In the genomic region with DNA sequence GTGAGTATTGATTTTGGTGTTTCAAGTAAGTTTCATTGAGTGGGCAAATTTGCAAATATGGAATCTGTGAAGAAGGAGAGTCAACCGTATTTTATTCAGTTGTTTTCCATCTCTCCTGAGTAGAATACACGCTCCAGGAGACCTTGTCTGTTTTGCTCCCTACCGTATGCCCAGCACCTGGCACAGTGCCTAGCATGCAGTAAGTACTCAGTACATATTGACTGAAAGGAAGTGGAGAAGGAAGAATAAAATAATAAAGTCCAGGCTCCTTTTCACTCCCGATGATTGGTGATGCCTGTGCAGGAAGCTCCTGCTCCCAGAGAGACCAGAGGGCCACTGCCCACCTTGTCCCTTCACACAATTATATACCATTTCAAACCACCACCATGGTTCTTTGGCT, we compare ENCODE assay signal across 16 cellular contexts. TPM values are rescaled to one million over a fixed set of nuclear protein-coding genes. Genes with fewer than 3 reads are reported as not detected.
DNase-seq lines count a peak whose midpoint lies in the region; ATAC-seq, FAIRE-seq and TF ChIP-seq lines count a peak whose summit lies in the region.
"Had no signal": no experiment of that assay in that cellular context is flagged by ENCODE, and none has a peak within 500 bp of the region (broad histone marks: within the 10 kb centered on the region; RNA-seq: fewer than 3 reads in every experiment).

No MANE protein-coding gene starts in this region.

- no peaks in the 10 kb centered on the region for H3K36me3 ChIP-seq in Caco-2 (ENCODE audit: control insufficient read depth, insufficient read depth, low read length)
- no peaks in the 10 kb centered on the region for H3K36me3 ChIP-seq in HepG2 (replicated peaks in 1 of 2; ENCODE audit: control insufficient read depth in 1 of 2, insufficient read depth in 2 of 2, low read length in 2 of 2)
- H3K36me3 ChIP-seq in MM.1S (replicated peaks; ENCODE audit: insufficient read depth, low read length): no peaks in the 10 kb centered on the region
- no peaks in the 10 kb centered on the region for H3K36me3 ChIP-seq in A673 (ENCODE audit: insufficient read depth, low read length, poor library complexity, severe bottlenecking)
- H3K36me3 ChIP-seq: ovary had no signal

- H3K27ac ChIP-seq in HepG2 (ENCODE audit: extremely low read length, insufficient read depth, low read length) (no peak overlapping the region), MM.1S (ENCODE audit: low read length) (no peak overlapping the region), A673 (ENCODE audit: low read depth, low read length, poor library complexity, severe bottlenecking) (no peak overlapping the region)
- H3K27ac ChIP-seq: GM23248, ovary had no signal

- FAIRE-seq in HepG2 (lab: Jason Lieb, UNC): no peak

- H3K4me1 Mint-ChIP-seq in Caco-2 (ENCODE audit: low read depth, unreplicated experiment): peaks cover 13% of the 10 kb centered on the region

- H3K4me1 ChIP-seq in Caco-2: peaks cover 16% of the 10 kb centered on the region
- H3K4me1 ChIP-seq in HepG2 (ENCODE audit: insufficient read depth, low read length): peaks cover 45% of the 10 kb centered on the region
- H3K4me1 ChIP-seq in MM.1S (ENCODE audit: low read length): peaks cover 15% of the 10 kb centered on the region
- H3K4me1 ChIP-seq in A673 (ENCODE audit: insufficient read depth, low read length, poor library complexity, severe bottlenecking): peaks cover 23% of the 10 kb centered on the region

- no peak overlapping the region for H2AFZ ChIP-seq in HepG2 (ENCODE audit: low read length)
- H2AFZ ChIP-seq in MM.1S (ENCODE audit: low read length): no peak overlapping the region

- intact Hi-C loops in Caco-2 (cut with micrococcal nuclease; ENCODE audit: unreplicated experiment): no loop called here
- intact Hi-C loops in HepG2 (cut with micrococcal nuclease; ENCODE audit: unreplicated experiment): loop anchor here (5.0 kb wide), 1 partner anchor 37 kb away; no protein-coding TSS in a partner anchor
- intact Hi-C loops in A673 (cut with micrococcal nuclease; ENCODE audit: unreplicated experiment): no loop called here

- no peak for TF ChIP-seq RAD21 in HepG2 (CRISPR knock-in tag; IDR thresholded peaks at IDR 0.05)

- peaks cover 13% of the 10 kb centered on the region for H3F3A ChIP-seq in MM.1S (ENCODE audit: insufficient read depth, low read length)

- H3K9me3 Mint-ChIP-seq in Caco-2 (ENCODE audit: unreplicated experiment): no peaks in the 10 kb centered on the region
- H3K9me3 Mint-ChIP-seq: activated T-helper 17 cell treated with anti-CD3 and anti-CD28 coated beads, Interleukin-2, amount 50 U/mL, for 72 hours; central memory CD8-positive, alpha-beta T cell; stimulated activated naive CD8-positive, alpha-beta T cell treated with anti-CD3 and anti-CD28 coated beads, Interleukin-15, Interleukin-2, amounts not matched to agents 100 ng/mL and 50 ng/mL, for 24 hours had no signal

- H3K9me2 ChIP-seq in MM.1S (replicated peaks; ENCODE audit: insufficient read depth, low read length): no peaks in the 10 kb centered on the region

- in situ Hi-C loops in HepG2 (cut with HindIII; ENCODE audit: extremely low pct_ligation_motif_present, low pct_unique_long_range_greater_than_20kb): no loop called here

- TF ChIP-seq CTCF in Caco-2 (IDR thresholded peaks at IDR 0.05; ENCODE audit: insufficient read depth in 1 of 2, low read depth in 1 of 2, low read length in 1 of 2, severe bottlenecking in 1 of 2, unreplicated experiment in 1 of 2) (no peak), HepG2 (CRISPR knock-in tag; IDR thresholded peaks at IDR 0.05) (no peak), MM.1S (IDR thresholded peaks at IDR 0.05; ENCODE audit: low read length) (no peak), A673 (conservative IDR thresholded peaks at IDR 0.05; ENCODE audit: low read depth, low read length) (no peak)

- no peaks in the 10 kb centered on the region for H3K36me3 Mint-ChIP-seq in Caco-2 (ENCODE audit: insufficient read depth, unreplicated experiment)

- no peak for TF ChIP-seq POLR2A in HepG2 (IDR thresholded peaks at IDR 0.05; ENCODE audit: insufficient read depth in 1 of 2, low read depth in 2 of 2, low read length in 2 of 2)

- POLR2A ChIA-PET in Caco-2 (lab: Charles Lee) (no interaction called here), HepG2 (lab: Yijun Ruan, JAX) (no interaction called here), A673 (lab: Charles Lee; ENCODE audit: low non-redundant PET) (no interaction called here)

- no peaks in the 10 kb centered on the region for H3K79me2 ChIP-seq in HepG2 (ENCODE audit: insufficient read depth, low read length)
- no peaks in the 10 kb centered on the region for H3K79me2 ChIP-seq in MM.1S (ENCODE audit: low read length)

- WGBS in HepG2 (ENCODE audit: low lambda C conversion rate): 23% methylated on average over 4 of the region's 4 CpGs

- peak overlapping the region; percentile 59 for H3K4me2 ChIP-seq in HepG2 (ENCODE audit: low read depth, low read length)
- H3K4me2 ChIP-seq in MM.1S (ENCODE audit: low read depth, low read length): no peak overlapping the region

- TF ChIP-seq EP300 in HepG2 (IDR thresholded peaks at IDR 0.05; ENCODE audit: low read depth in 2 of 2, low read length in 2 of 2) (no peak), HepG2 (CRISPR knock-in tag; IDR thresholded peaks at IDR 0.05; ENCODE audit: borderline replicate concordance) (no peak)

- DNase-seq in Caco-2: no peak
- peak; percentile 21 for DNase-seq in NCI-H1417 treated with DMSO at 0.1 percent for 48 hours (lab: John Stamatoyannopoulos, UW)
- DNase-seq in RPMI7951 (ENCODE audit: low read depth): peak; percentile 35
- no peak for DNase-seq in HepG2 (ENCODE audit: low spot score)
- no peak for DNase-seq in activated CD8-positive, alpha-beta memory T cell treated with anti-CD3 and anti-CD28 coated beads for 24 hours
- DNase-seq in MM.1S: no peak
- DNase-seq in A673 (ENCODE audit: low spot score): no peak
- DNase-seq: AML-193, foreskin fibroblast, Karpas-422, ovary had no signal

- H3K9ac ChIP-seq in HepG2 (ENCODE audit: insufficient read depth, low read depth, low read length) (no peak overlapping the region), MM.1S (ENCODE audit: low read length) (no peak overlapping the region)
- H3K9ac ChIP-seq: GM23248 had no signal

- CTCF ChIA-PET in Caco-2 (lab: Charles Lee): interaction anchor here (1.0 kb wide), 1 partner anchor 50 kb away, joined by 4 read pairs; no protein-coding TSS in a partner anchor
- CTCF ChIA-PET in HepG2 (lab: Yijun Ruan, JAX; ENCODE audit: low intra/inter-chr PET ratio, low total read pairs): no interaction called here
- CTCF ChIA-PET in A673 (lab: Charles Lee): no interaction called here

- H3K4me3 ChIP-seq in Caco-2 (ENCODE audit: low read depth, low read length) (no peak overlapping the region), HepG2 (replicated peaks in 1 of 3; ENCODE audit: insufficient read depth in 1 of 3, low read depth in 2 of 3, low read length in 3 of 3) (no peak overlapping the region), MM.1S (ENCODE audit: low read length) (no peak overlapping the region), A673 (ENCODE audit: low read depth, low read length, poor library complexity, severe bottlenecking) (no peak overlapping the region)
- H3K4me3 ChIP-seq: GM23248, ovary had no signal

- H3K27me3 ChIP-seq in Caco-2 (replicated peaks; ENCODE audit: control insufficient read depth, insufficient read depth, low read length) (no peaks in the 10 kb centered on the region), HepG2 (ENCODE audit: control insufficient read depth in 1 of 2, insufficient read depth in 2 of 2, low read length in 2 of 2) (peaks cover 0 to 46% of the 10 kb centered on the region in 2 experiments; a peak in 4 of 5 replicates), MM.1S (replicated peaks; ENCODE audit: insufficient read depth, low read length) (peaks cover 56% of the 10 kb centered on the region), A673 (replicated peaks; ENCODE audit: insufficient read depth, low read depth, low read length, poor library complexity) (no peaks in the 10 kb centered on the region)
- H3K27me3 ChIP-seq: ovary had no signal

- H3K27me3 Mint-ChIP-seq in Caco-2 (ENCODE audit: insufficient read depth, unreplicated experiment): no peaks in the 10 kb centered on the region
- H3K27me3 Mint-ChIP-seq: central memory CD8-positive, alpha-beta T cell; stimulated activated naive CD8-positive, alpha-beta T cell treated with anti-CD3 and anti-CD28 coated beads, Interleukin-15, Interleukin-2, amounts not matched to agents 100 ng/mL and 50 ng/mL, for 24 hours had no signal

- no peaks in the 10 kb centered on the region for H3K9me3 ChIP-seq in Caco-2
- no peaks in the 10 kb centered on the region for H3K9me3 ChIP-seq in HepG2 (ENCODE audit: low read length)
- H3K9me3 ChIP-seq in MM.1S (replicated peaks; ENCODE audit: insufficient read depth, low read length): no peaks in the 10 kb centered on the region
- no peaks in the 10 kb centered on the region for H3K9me3 ChIP-seq in A673 (ENCODE audit: low read depth, low read length, poor library complexity, severe bottlenecking)
- H3K9me3 ChIP-seq: ovary had no signal

- BruUV-seq in Caco-2 (replicated peaks; lab: Mats Ljungman, UMichigan) (no TSS peak), HepG2 (replicated peaks; lab: Mats Ljungman, UMichigan) (no TSS peak), A673 (replicated peaks; lab: Mats Ljungman, UMichigan) (no TSS peak)

- H4K20me1 ChIP-seq in HepG2 (ENCODE audit: insufficient read depth, low read length) (no peaks in the 10 kb centered on the region), MM.1S (ENCODE audit: insufficient read depth, low read length) (peaks cover 3% of the 10 kb centered on the region; the same call in 1 of the 2 replicates)

- peak overlapping the region; percentile 53 for H3K27ac Mint-ChIP-seq in Caco-2 (ENCODE audit: unreplicated experiment)
- H3K27ac Mint-ChIP-seq: activated T-helper 17 cell treated with anti-CD3 and anti-CD28 coated beads, Interleukin-2, amount 50 U/mL, for 72 hours; stimulated activated naive CD8-positive, alpha-beta T cell treated with anti-CD3 and anti-CD28 coated beads, Interleukin-15, Interleukin-2, amounts not matched to agents 100 ng/mL and 50 ng/mL, for 24 hours had no signal

- ATAC-seq in HepG2: no peak
- no peak for ATAC-seq in GM18870 (IDR thresholded peaks at IDR 0.05; ENCODE audit: unreplicated experiment)
- ATAC-seq: activated T-helper 17 cell treated with anti-CD3 and anti-CD28 coated beads, Interleukin-2, amount 50 U/mL, for 72 hours had no signal

- no peak overlapping the region for H3K4me3 Mint-ChIP-seq in Caco-2 (ENCODE audit: unreplicated experiment)
- H3K4me3 Mint-ChIP-seq: activated T-helper 17 cell treated with anti-CD3 and anti-CD28 coated beads, Interleukin-2, amount 50 U/mL, for 72 hours; central memory CD8-positive, alpha-beta T cell; stimulated activated naive CD8-positive, alpha-beta T cell treated with anti-CD3 and anti-CD28 coated beads, Interleukin-15, Interleukin-2, amounts not matched to agents 100 ng/mL and 50 ng/mL, for 24 hours had no signal

RNA-seq across cellular contexts. Expression of gene NEK2, which starts 59.4 kb away (rescaled TPM):
- total RNA-seq in Caco-2 (2022): 32.1 and 34.7 TPM in 2 replicates
- total RNA-seq in RPMI7951 (2014; rRNA removed; shearing (Covaris generic)): 100 and 110 TPM in 2 replicates
- 40.8 and 57.5 TPM in 2 replicates for total RNA-seq in HepG2 (2016; rRNA removed; fragmentation: Illumina TruSeq; extraction: Trizol)
- total RNA-seq in HepG2 (2016; cell fraction: cytosol; rRNA removed; fragmentation: Illumina TruSeq; extraction: Trizol; ENCODE audit: low read depth): 7.0 TPM in 2 replicates
- total RNA-seq in HepG2 (2016; cell fraction: insoluble cytoplasmic fraction; rRNA removed; fragmentation: Illumina TruSeq; extraction: Trizol): 43.3 and 55.7 TPM in 2 replicates
- total RNA-seq in HepG2 (2016; cell fraction: membrane; rRNA removed; fragmentation: Illumina TruSeq; extraction: Trizol): 15.1 and 15.5 TPM in 2 replicates
- 16.9 and 19.9 TPM in 2 replicates for total RNA-seq in HepG2 (2016; cell fraction: nucleus; rRNA removed; fragmentation: Illumina TruSeq; extraction: Trizol)
- 6.0 and 10.9 TPM in 2 replicates for polyA plus RNA-seq in HepG2 (2011; rRNA removed)
- polyA plus RNA-seq in HepG2 (2011; cell fraction: cytosol; rRNA removed): 6.1 and 6.5 TPM in 2 replicates
- polyA plus RNA-seq in HepG2 (2011; cell fraction: nucleus; rRNA removed): 4.6 TPM in 2 replicates
- 9.8 and 17.4 TPM in 2 replicates for polyA plus RNA-seq in HepG2 (2012)
- polyA plus RNA-seq in HepG2 (2016; cell fraction: cytosol; fragmentation: Illumina TruSeq; extraction: Trizol; ENCODE audit: low read depth): 2.6 and 2.8 TPM in 2 replicates
- polyA plus RNA-seq in HepG2 (2016; cell fraction: insoluble cytoplasmic fraction; fragmentation: Illumina TruSeq; extraction: Trizol; ENCODE audit: low read depth): 41.0 and 43.9 TPM in 2 replicates
- polyA plus RNA-seq in HepG2 (2016; cell fraction: membrane; fragmentation: Illumina TruSeq; extraction: Trizol; ENCODE audit: low read depth): 5.1 and 5.7 TPM in 2 replicates
- 18.2 and 19.2 TPM in 2 replicates for polyA plus RNA-seq in HepG2 (2016; cell fraction: nucleus; fragmentation: Illumina TruSeq; extraction: Trizol; ENCODE audit: insufficient read depth, low read depth)
- polyA minus RNA-seq in HepG2 (2011; rRNA and poly(A)+ RNA removed; ENCODE audit: low replicate concordance): 9.2 and 31.3 TPM in 2 replicates
- 9.6 and 16.1 TPM in 2 replicates for polyA minus RNA-seq in HepG2 (2011; cell fraction: cytosol; rRNA and poly(A)+ RNA removed)
- 10.6 and 16.0 TPM in 2 replicates for polyA minus RNA-seq in HepG2 (2011; cell fraction: nucleus; rRNA and poly(A)+ RNA removed)
- 45.7 and 48.8 TPM in 2 replicates for total RNA-seq in A673 (2021)

Comparison
In these comparisons a context has a peak if more than half of its experiments do, and no peak if none do; other contexts are left out.
1. DNase-seq: peak in NCI-H1417 treated with DMSO at 0.1 percent for 48 hours (single experiment) and RPMI7951 (single experiment); none in Caco-2 (0 of 2), HepG2 (single experiment), activated CD8-positive, alpha-beta memory T cell treated with anti-CD3 and anti-CD28 coated beads for 24 hours (single experiment), MM.1S (single experiment) and A673 (single experiment).